Comparison of ENCODE assay signal across 10 cellular contexts in genomic region chr13:94707400-94708021, GRCh38. TPM values are rescaled to one million over a fixed set of nuclear protein-coding genes. Genes with fewer than 3 reads are reported as not detected.
DNase-seq lines count a peak whose midpoint lies in the region; ATAC-seq and TF ChIP-seq lines count a peak whose summit lies in the region.
"Had no signal": no experiment of that assay in that cellular context is flagged by ENCODE, and none has a peak within 500 bp of the region (broad histone marks: within the 10 kb centered on the region; RNA-seq: fewer than 3 reads in every experiment).

No MANE protein-coding gene starts in this region.

- DNase-seq in Daoy (ENCODE audit: low read depth) (peak; percentile 18), KBM-7 (peak; percentile 11), chondrocyte (ENCODE audit: low spot score) (no peak), nephron progenitor cell (peak; percentile 55), mesenteric fat pad (ENCODE audit: low spot score) (no peak), NOMO-1 (lab: John Stamatoyannopoulos, UW; ENCODE audit: unreplicated experiment in 2 of 2) (no peak)
- DNase-seq: body of pancreas had no signal

- peaks cover 5% of the 10 kb centered on the region for H3K36me3 Mint-ChIP-seq in chondrocyte (ENCODE audit: low read depth)
- no peaks in the 10 kb centered on the region for H3K36me3 Mint-ChIP-seq in nephron progenitor cell (ENCODE audit: low read depth)

- peak overlapping the region; percentile 19 for H3K4me3 Mint-ChIP-seq in chondrocyte (ENCODE audit: unreplicated experiment)
- peak overlapping the region; percentile 61 for H3K4me3 Mint-ChIP-seq in nephron progenitor cell

- H3K4me1 Mint-ChIP-seq in chondrocyte (ENCODE audit: low read depth) (peaks cover 22% of the 10 kb centered on the region), nephron progenitor cell (peaks cover 36% of the 10 kb centered on the region)

- in situ Hi-C loops in KBM-7 (cut with MboI; ENCODE audit: low pct_unique_long_range_greater_than_20kb, low sequenced_read_pairs): loop anchor here (25.0 kb wide), 1 partner anchor 430 kb away; no protein-coding TSS in a partner anchor

- peaks cover 80% of the 10 kb centered on the region for H3K27me3 Mint-ChIP-seq in chondrocyte (ENCODE audit: low read depth)
- H3K27me3 Mint-ChIP-seq in nephron progenitor cell (ENCODE audit: low read depth, poor library complexity): peaks cover 97% of the 10 kb centered on the region

- TF ChIP-seq CTCF in chondrocyte (IDR thresholded peaks at IDR 0.05): no peak
- TF ChIP-seq CTCF in nephron progenitor cell (IDR thresholded peaks at IDR 0.05): no peak

- H3K27ac Mint-ChIP-seq in chondrocyte (ENCODE audit: unreplicated experiment) (no peak overlapping the region), nephron progenitor cell (no peak overlapping the region)

- ATAC-seq in HG02938 (IDR thresholded peaks at IDR 0.05; ENCODE audit: unreplicated experiment) (no peak), GM19395 (IDR thresholded peaks at IDR 0.05; ENCODE audit: unreplicated experiment) (no peak)
- ATAC-seq: body of pancreas had no signal

- H3K9me3 Mint-ChIP-seq in chondrocyte (ENCODE audit: low read depth) (no peaks in the 10 kb centered on the region), nephron progenitor cell (no peaks in the 10 kb centered on the region)

RNA-seq across cellular contexts. Expression of gene SOX21, which starts 4.8 kb away (rescaled TPM):
- 0.17 and 0.42 TPM in 2 replicates for total RNA-seq in Daoy (2014; rRNA removed; shearing (Covaris generic))
- total RNA-seq in chondrocyte: not detected in 3 replicates
- not detected for total RNA-seq in mesenteric fat pad
- total RNA-seq: T-helper 1 cell treated with Interleukin-12 subunit alpha and Interleukin-12 subunit beta and Interleukin-4 antibody, amounts not matched to agents 30 ng/mL and 1 ng/mL, for 36 hours had no signal

Comparison
In these comparisons a context has a peak if more than half of its experiments do, and no peak if none do; other contexts are left out.
1. DNase-seq: peak in Daoy (single experiment), KBM-7 (single experiment) and nephron progenitor cell (single experiment); none in chondrocyte (single experiment), mesenteric fat pad (single experiment) and NOMO-1 (0 of 2).